In genomic region chr20:23664046-23664445, GRCh38 we compare ENCODE assay signal across 1 cellular context.
TF ChIP-seq lines count a peak whose summit lies in the region.
"Not testable (repeated sequence)": the region's sequence is repeated elsewhere in the genome, so short reads cannot be mapped to it uniquely, and the experiment has no call there.

No MANE protein-coding gene starts in this region.

TF ChIP-seq in K562, 482 proteins besides CTCF, POLR2A, EP300 and RAD21:
- TF ChIP-seq MEIS2 (IDR thresholded peaks at IDR 0.05; ENCODE audit: partially characterized antibody) (peak; percentile 86), PBX2 (tag; conservative IDR thresholded peaks at IDR 0.05; ENCODE audit: low read depth) (peak; percentile 74), PKNOX1 (IDR thresholded peaks at IDR 0.05) (peak; percentile 39; the same call in 1 of the 2 replicates)
- not testable (repeated sequence) for TF ChIP-seq PBX2 (CRISPR knock-in tag; IDR thresholded peaks at IDR 0.05; ENCODE audit: low read depth)
TF ChIP-seq in K562: peak in this region for 3; not testable (repeated sequence) for 479.
